Comparison of ENCODE assay signal across 8 cellular contexts in the genomic region with DNA sequence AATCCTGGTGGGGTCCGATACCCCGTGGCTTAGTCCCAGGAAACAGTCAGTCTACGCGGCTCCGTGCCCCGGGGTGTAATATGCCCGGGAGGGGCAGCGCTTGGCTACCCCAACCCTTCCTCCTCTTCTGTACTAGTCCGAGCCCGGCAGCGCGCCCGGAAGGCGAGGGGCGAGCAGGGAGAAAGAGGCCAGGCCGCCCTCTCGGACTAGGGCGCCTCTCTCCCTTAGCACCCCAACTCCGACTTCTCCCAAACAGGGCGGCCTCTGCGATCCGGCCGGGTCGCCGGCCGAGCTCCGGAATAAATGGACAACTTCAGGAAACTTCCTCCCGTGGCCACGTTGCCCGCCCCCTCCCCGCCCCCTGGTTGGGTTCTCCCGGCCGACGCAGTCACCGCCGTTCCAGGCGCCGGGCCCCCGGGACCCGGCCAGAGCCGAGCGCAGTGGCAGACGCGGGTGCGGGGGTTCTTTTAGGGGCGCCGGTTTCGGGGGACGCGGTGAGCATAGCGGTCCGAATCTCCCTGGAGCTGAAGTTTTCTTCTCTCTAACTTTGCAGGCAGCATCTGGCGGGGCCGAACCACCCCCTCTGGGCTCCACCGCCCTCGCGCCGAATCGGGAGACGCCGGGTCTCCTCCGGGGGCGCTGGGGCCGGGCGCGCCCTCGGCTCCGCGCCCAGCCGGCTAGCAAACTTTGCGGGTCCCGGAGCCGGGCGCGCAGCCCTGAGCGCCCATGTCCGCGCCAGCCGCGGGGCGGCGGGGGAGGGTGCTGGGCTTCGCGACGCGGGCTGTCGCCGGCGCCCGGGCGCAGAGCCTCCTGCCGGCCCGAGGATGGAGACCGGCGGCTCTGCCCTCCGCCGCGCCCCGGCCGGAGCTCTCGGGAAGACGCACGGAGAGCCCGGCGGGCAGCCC. TPM values are rescaled to one million over a fixed set of nuclear protein-coding genes. Genes with fewer than 3 reads are reported as not detected.
DNase-seq lines count a peak whose midpoint lies in the region; ATAC-seq, FAIRE-seq and TF ChIP-seq lines count a peak whose summit lies in the region.

A gene with protein sequence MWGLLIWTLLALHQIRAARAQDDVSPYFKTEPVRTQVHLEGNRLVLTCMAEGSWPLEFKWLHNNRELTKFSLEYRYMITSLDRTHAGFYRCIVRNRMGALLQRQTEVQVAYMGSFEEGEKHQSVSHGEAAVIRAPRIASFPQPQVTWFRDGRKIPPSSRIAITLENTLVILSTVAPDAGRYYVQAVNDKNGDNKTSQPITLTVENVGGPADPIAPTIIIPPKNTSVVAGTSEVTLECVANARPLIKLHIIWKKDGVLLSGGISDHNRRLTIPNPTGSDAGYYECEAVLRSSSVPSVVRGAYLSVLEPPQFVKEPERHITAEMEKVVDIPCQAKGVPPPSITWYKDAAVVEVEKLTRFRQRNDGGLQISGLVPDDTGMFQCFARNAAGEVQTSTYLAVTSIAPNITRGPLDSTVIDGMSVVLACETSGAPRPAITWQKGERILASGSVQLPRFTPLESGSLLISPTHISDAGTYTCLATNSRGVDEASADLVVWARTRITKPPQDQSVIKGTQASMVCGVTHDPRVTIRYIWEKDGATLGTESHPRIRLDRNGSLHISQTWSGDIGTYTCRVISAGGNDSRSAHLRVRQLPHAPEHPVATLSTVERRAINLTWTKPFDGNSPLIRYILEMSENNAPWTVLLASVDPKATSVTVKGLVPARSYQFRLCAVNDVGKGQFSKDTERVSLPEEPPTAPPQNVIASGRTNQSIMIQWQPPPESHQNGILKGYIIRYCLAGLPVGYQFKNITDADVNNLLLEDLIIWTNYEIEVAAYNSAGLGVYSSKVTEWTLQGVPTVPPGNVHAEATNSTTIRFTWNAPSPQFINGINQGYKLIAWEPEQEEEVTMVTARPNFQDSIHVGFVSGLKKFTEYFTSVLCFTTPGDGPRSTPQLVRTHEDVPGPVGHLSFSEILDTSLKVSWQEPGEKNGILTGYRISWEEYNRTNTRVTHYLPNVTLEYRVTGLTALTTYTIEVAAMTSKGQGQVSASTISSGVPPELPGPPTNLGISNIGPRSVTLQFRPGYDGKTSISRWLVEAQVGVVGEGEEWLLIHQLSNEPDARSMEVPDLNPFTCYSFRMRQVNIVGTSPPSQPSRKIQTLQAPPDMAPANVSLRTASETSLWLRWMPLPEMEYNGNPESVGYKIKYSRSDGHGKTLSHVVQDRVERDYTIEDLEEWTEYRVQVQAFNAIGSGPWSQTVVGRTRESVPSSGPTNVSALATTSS (N-terminal part only) (minus strand): TSS at position 301 of the 905 bp plus-strand sequence. CDS start 357 bp downstream, outside the sequence.

- intact Hi-C loops in A673 (cut with micrococcal nuclease; ENCODE audit: unreplicated experiment) (loop anchor here (5.0 kb wide), 1 partner anchor 217 kb away; no protein-coding TSS in a partner anchor), breast epithelium (cut with DNase I; ENCODE audit: low total_unique reads) (no loop called here), HepG2 (cut with micrococcal nuclease; ENCODE audit: unreplicated experiment) (no loop called here)

- no peaks in the 10 kb centered on the region for H3K79me2 ChIP-seq in HepG2 (ENCODE audit: insufficient read depth, low read length)

- H3K4me2 ChIP-seq in HepG2 (ENCODE audit: low read depth, low read length) = peak within 1 kb of the TSS; percentile 30; the same call in 1 of the 2 replicates

- POLR2A ChIA-PET in A673 (lab: Charles Lee; ENCODE audit: low non-redundant PET) = no interaction called here
- POLR2A ChIA-PET in HepG2 (lab: Yijun Ruan, JAX) = no interaction called here

- H2AFZ ChIP-seq in HepG2 (ENCODE audit: low read length) = no peak within 1 kb of the TSS

- H3K9ac ChIP-seq in HUES64 (ENCODE audit: low read depth, low read length) = peak within 1 kb of the TSS; percentile 65
- no peak within 1 kb of the TSS for H3K9ac ChIP-seq in HepG2 (ENCODE audit: insufficient read depth, low read depth, low read length)

- H3K36me3 ChIP-seq in A673 (ENCODE audit: insufficient read depth, low read length, poor library complexity, severe bottlenecking) = no peaks in the 10 kb centered on the region
- no peaks in the 10 kb centered on the region for H3K36me3 ChIP-seq in HUES64 (ENCODE audit: insufficient read depth, low read length)
- H3K36me3 ChIP-seq in breast epithelium = no peaks in the 10 kb centered on the region
- no peaks in the 10 kb centered on the region for H3K36me3 ChIP-seq in HepG2 (replicated peaks in 1 of 2; ENCODE audit: control insufficient read depth in 1 of 2, insufficient read depth in 2 of 2, low read length in 2 of 2)

- CTCF ChIA-PET in A673 (lab: Charles Lee) = interaction anchor here (0.6 kb wide), 1 partner anchor 1101 kb away, joined by 5 read pairs; no protein-coding TSS in a partner anchor
- CTCF ChIA-PET in HepG2 (lab: Yijun Ruan, JAX; ENCODE audit: low intra/inter-chr PET ratio, low total read pairs) = no interaction called here

- DNase-seq in A673 (ENCODE audit: low spot score) (no peak), breast epithelium (ENCODE audit: low spot score in 2 of 2) (no peak), HepG2 (ENCODE audit: low spot score) (no peak), NAMALWA (ENCODE audit: low spot score) (no peak), KBM-7 (no peak)

- ATAC-seq in HepG2 (peak; percentile 25), GM18517 (IDR thresholded peaks at IDR 0.05; ENCODE audit: unreplicated experiment) (no peak)

- peaks cover 74% of the 10 kb centered on the region for H3K27me3 ChIP-seq in A673 (replicated peaks; ENCODE audit: insufficient read depth, low read depth, low read length, poor library complexity)
- peaks cover 72% of the 10 kb centered on the region for H3K27me3 ChIP-seq in HUES64 (ENCODE audit: insufficient read depth, low read length)
- H3K27me3 ChIP-seq in breast epithelium = peaks cover 0 to 34% of the 10 kb centered on the region in 2 donors
- peaks cover 27 to 89% of the 10 kb centered on the region in 2 experiments for H3K27me3 ChIP-seq in HepG2 (ENCODE audit: control insufficient read depth in 1 of 2, insufficient read depth in 2 of 2, low read length in 2 of 2)

- TF ChIP-seq CTCF in A673 (conservative IDR thresholded peaks at IDR 0.05; ENCODE audit: low read depth, low read length) (no peak), breast epithelium (IDR thresholded peaks at IDR 0.05) (no peak), HepG2 (CRISPR knock-in tag; IDR thresholded peaks at IDR 0.05) (no peak)

- H3K9me3 ChIP-seq in A673 (ENCODE audit: low read depth, low read length, poor library complexity, severe bottlenecking) (no peaks in the 10 kb centered on the region), HUES64 (ENCODE audit: insufficient read depth, low read depth, low read length) (no peaks in the 10 kb centered on the region), breast epithelium (no peaks in the 10 kb centered on the region), HepG2 (ENCODE audit: low read length) (no peaks in the 10 kb centered on the region)

- H3K4me3 ChIP-seq in A673 (ENCODE audit: low read depth, low read length, poor library complexity, severe bottlenecking) (peak within 1 kb of the TSS; percentile 46), HUES64 (ENCODE audit: low read length) (peak within 1 kb of the TSS; percentile 72), breast epithelium (peak within 1 kb of the TSS; percentile 37 to 64 (median 60)), HepG2 (replicated peaks in 1 of 3; ENCODE audit: insufficient read depth in 1 of 3, low read depth in 2 of 3, low read length in 3 of 3) (peak within 1 kb of the TSS in 1 of 3 experiments; percentile 30; a peak in 1 of 6 replicates)

- no TSS peak for BruUV-seq in A673 (replicated peaks; lab: Mats Ljungman, UMichigan)
- BruUV-seq in HepG2 (replicated peaks; lab: Mats Ljungman, UMichigan) = no TSS peak

- no peaks in the 10 kb centered on the region; the same call in 1 of the 2 replicates for H4K20me1 ChIP-seq in HepG2 (ENCODE audit: insufficient read depth, low read length)

- TF ChIP-seq POLR2A in breast epithelium (IDR thresholded peaks at IDR 0.05) (no peak), HepG2 (IDR thresholded peaks at IDR 0.05; ENCODE audit: insufficient read depth in 1 of 2, low read depth in 2 of 2, low read length in 2 of 2) (no peak)

- in situ Hi-C loops in HepG2 (cut with HindIII; ENCODE audit: extremely low pct_ligation_motif_present, low pct_unique_long_range_greater_than_20kb) = loop anchor here (10.0 kb wide), 1 partner anchor 310 kb away; no protein-coding TSS in a partner anchor
- in situ Hi-C loops in KBM-7 (cut with MboI; ENCODE audit: low pct_unique_long_range_greater_than_20kb, low sequenced_read_pairs) = no loop called here

- TF ChIP-seq RAD21 in HepG2 (CRISPR knock-in tag; IDR thresholded peaks at IDR 0.05) = no peak

- under 1% methylated on average over 105 of the region's 105 CpGs for WGBS in HUES64
- WGBS in HepG2 (ENCODE audit: low lambda C conversion rate) = 21% methylated on average over 51 of the region's 105 CpGs

- H3K27ac ChIP-seq in A673 (ENCODE audit: low read depth, low read length, poor library complexity, severe bottlenecking) (no peak within 1 kb of the TSS), HUES64 (ENCODE audit: low read depth, low read length) (no peak within 1 kb of the TSS), breast epithelium (peak within 1 kb of the TSS in 1 of 2 donors; percentile 55), HepG2 (ENCODE audit: extremely low read length, insufficient read depth, low read length) (no peak within 1 kb of the TSS), temporal lobe (ENCODE audit: low read depth, low read length) (no peak within 1 kb of the TSS)

- TF ChIP-seq EP300 in HepG2 (IDR thresholded peaks at IDR 0.05; ENCODE audit: low read depth in 2 of 2, low read length in 2 of 2) = no peak
- TF ChIP-seq EP300 in HepG2 (CRISPR knock-in tag; IDR thresholded peaks at IDR 0.05; ENCODE audit: borderline replicate concordance) = no peak

- H3K4me1 ChIP-seq in A673 (ENCODE audit: insufficient read depth, low read length, poor library complexity, severe bottlenecking) (peaks cover 32% of the 10 kb centered on the region), HUES64 (ENCODE audit: insufficient read depth, low read length) (peaks cover 22% of the 10 kb centered on the region), breast epithelium (peaks cover 5 to 12% of the 10 kb centered on the region in 2 donors), HepG2 (ENCODE audit: insufficient read depth, low read length) (peaks cover 5% of the 10 kb centered on the region; the same call in 1 of the 2 replicates)

- no peak for FAIRE-seq in HepG2 (lab: Jason Lieb, UNC)

RNA-seq across cellular contexts. Expression of the gene that starts here (rescaled TPM):
- 0.63 and 0.67 TPM in 2 replicates for total RNA-seq in A673 (2021)
- 8.2 TPM for polyA plus RNA-seq in HUES64 (2013, experiment 1 of 2)
- polyA plus RNA-seq in HUES64 (2013, experiment 2 of 2) = 14.3 TPM
- total RNA-seq in breast epithelium = 1 to 10 TPM in 2 of 3 donors, under 1 TPM in 1; 0.16 to 2.9 (median 2.6) TPM
- not detected in 2 replicates for total RNA-seq in HepG2 (2016; rRNA removed; fragmentation: Illumina TruSeq; extraction: Trizol)
- 0.18 TPM in 1 of 2 replicates, not detected in the other for total RNA-seq in HepG2 (2016; cell fraction: cytosol; rRNA removed; fragmentation: Illumina TruSeq; extraction: Trizol; ENCODE audit: low read depth)
- total RNA-seq in HepG2 (2016; cell fraction: insoluble cytoplasmic fraction; rRNA removed; fragmentation: Illumina TruSeq; extraction: Trizol) = not detected in 2 replicates
- total RNA-seq in HepG2 (2016; cell fraction: membrane; rRNA removed; fragmentation: Illumina TruSeq; extraction: Trizol) = not detected in 2 replicates
- not detected in 2 replicates for total RNA-seq in HepG2 (2016; cell fraction: nucleus; rRNA removed; fragmentation: Illumina TruSeq; extraction: Trizol)
- polyA plus RNA-seq in HepG2 (2011; rRNA removed) = not detected in 2 replicates
- not detected in 2 replicates for polyA plus RNA-seq in HepG2 (2011; cell fraction: cytosol; rRNA removed)
- polyA plus RNA-seq in HepG2 (2011; cell fraction: nucleus; rRNA removed) = not detected in 2 replicates
- polyA plus RNA-seq in HepG2 (2012) = not detected in 2 replicates
- not detected in 2 replicates for polyA plus RNA-seq in HepG2 (2016; cell fraction: cytosol; fragmentation: Illumina TruSeq; extraction: Trizol; ENCODE audit: low read depth)
- not detected in 2 replicates for polyA plus RNA-seq in HepG2 (2016; cell fraction: insoluble cytoplasmic fraction; fragmentation: Illumina TruSeq; extraction: Trizol; ENCODE audit: low read depth)
- not detected in 2 replicates for polyA plus RNA-seq in HepG2 (2016; cell fraction: membrane; fragmentation: Illumina TruSeq; extraction: Trizol; ENCODE audit: low read depth)
- polyA plus RNA-seq in HepG2 (2016; cell fraction: nucleus; fragmentation: Illumina TruSeq; extraction: Trizol; ENCODE audit: insufficient read depth, low read depth) = not detected in 2 replicates
- polyA minus RNA-seq in HepG2 (2011; rRNA and poly(A)+ RNA removed; ENCODE audit: low replicate concordance) = not detected in 2 replicates
- polyA minus RNA-seq in HepG2 (2011; cell fraction: cytosol; rRNA and poly(A)+ RNA removed) = not detected in 2 replicates
- not detected in 2 replicates for polyA minus RNA-seq in HepG2 (2011; cell fraction: nucleus; rRNA and poly(A)+ RNA removed)
- total RNA-seq in temporal lobe = 14.8 TPM

Comparison
In these comparisons a context has a peak if more than half of its experiments do, and no peak if none do; other contexts are left out.
1. Peak in ATAC-seq and H3K4me2 ChIP-seq in HepG2; RNA of the gene not detected or under 1 TPM.